Comparison of ENCODE assay signal across 16 cellular contexts in genomic region chr11:72838691-72839305, GRCh38. TPM values are rescaled to one million over a fixed set of nuclear protein-coding genes. Genes with fewer than 3 reads are reported as not detected.
DNase-seq lines count a peak whose midpoint lies in the region; ATAC-seq and TF ChIP-seq lines count a peak whose summit lies in the region.
"Had no signal": no experiment of that assay in that cellular context is flagged by ENCODE, and none has a peak within 500 bp of the region (broad histone marks: within the 10 kb centered on the region; RNA-seq: fewer than 3 reads in every experiment).

No MANE protein-coding gene starts in this region.

- no peak for DNase-seq in activated T-cell treated with anti-CD3 and anti-CD28 coated beads, Interleukin-2, amount 50 U/mL, for 72 hours
- no peak for DNase-seq in activated T-cell treated with anti-CD3 and anti-CD28 coated beads for 4 hours
- no peak for DNase-seq in T-helper 17 cell
- peak; percentile 37 for DNase-seq in fibroblast of pulmonary artery (ENCODE audit: low read depth)
- no peak for DNase-seq in left colon
- DNase-seq in OCI-M1 (lab: John Stamatoyannopoulos, UW), result no peak
- no peak for DNase-seq in NCI-H2171 treated with DMSO at 0.1 percent for 48 hours (lab: John Stamatoyannopoulos, UW)
- DNase-seq: activated CD4-positive, alpha-beta T cell treated with anti-CD3 and anti-CD28 coated beads, Interleukin-2, amount 50 U/mL, for 4 hours; hypothalamus; NCI-H748 treated with DMSO at 0.1 percent for 48 hours; PC-9; SK-N-SH; stimulated activated naive CD4-positive, alpha-beta T cell treated with Interleukin-2 at 50 U/mL for 16 hours; upper lobe of right lung had no signal

- no peaks in the 10 kb centered on the region for H3K9me3 Mint-ChIP-seq in activated T-cell treated with anti-CD3 and anti-CD28 coated beads, Interleukin-2, amount 50 U/mL, for 72 hours
- no peaks in the 10 kb centered on the region for H3K9me3 Mint-ChIP-seq in stimulated activated memory B cell treated with anti-CD40 and anti-IgM and Interleukin-4, amounts not matched to agents 10 μg/mL and 1 μg/mL and 100 μg/mL, for 72 hours

- ATAC-seq in activated T-cell treated with anti-CD3 and anti-CD28 coated beads, Interleukin-2, amount 50 U/mL, for 72 hours (replicated peaks in 1 of 2), result peak in 1 of 2 donors; percentile 38
- no peak for ATAC-seq in T-helper 17 cell
- ATAC-seq in stimulated activated memory B cell treated with anti-CD40 and anti-IgM and Interleukin-4, amounts not matched to agents 10 μg/mL and 1 μg/mL and 100 μg/mL, for 72 hours, result no peak
- ATAC-seq in left colon, result no peak
- ATAC-seq: A549, upper lobe of right lung had no signal

- no peak overlapping the region for H3K4me3 Mint-ChIP-seq in activated T-cell treated with anti-CD3 and anti-CD28 coated beads, Interleukin-2, amount 50 U/mL, for 72 hours
- H3K4me3 Mint-ChIP-seq in T-helper 17 cell, result no peak overlapping the region
- no peak overlapping the region for H3K4me3 Mint-ChIP-seq in stimulated activated memory B cell treated with anti-CD40 and anti-IgM and Interleukin-4, amounts not matched to agents 10 μg/mL and 1 μg/mL and 100 μg/mL, for 72 hours

- no peak for TF ChIP-seq CTCF in fibroblast of pulmonary artery (IDR thresholded peaks at IDR 0.05; ENCODE audit: low read length, missing control alignments)

- H3K27ac Mint-ChIP-seq in activated T-cell treated with anti-CD3 and anti-CD28 coated beads, Interleukin-2, amount 50 U/mL, for 72 hours, result peak overlapping the region; percentile 19
- peak overlapping the region; percentile 82 for H3K27ac Mint-ChIP-seq in T-helper 17 cell
- H3K27ac Mint-ChIP-seq in stimulated activated memory B cell treated with anti-CD40 and anti-IgM and Interleukin-4, amounts not matched to agents 10 μg/mL and 1 μg/mL and 100 μg/mL, for 72 hours, result peak overlapping the region; percentile 36

- peaks cover 17% of the 10 kb centered on the region for H3K4me1 Mint-ChIP-seq in activated T-cell treated with anti-CD3 and anti-CD28 coated beads, Interleukin-2, amount 50 U/mL, for 72 hours (ENCODE audit: low read depth)
- peaks cover 18% of the 10 kb centered on the region for H3K4me1 Mint-ChIP-seq in T-helper 17 cell
- H3K4me1 Mint-ChIP-seq in stimulated activated memory B cell treated with anti-CD40 and anti-IgM and Interleukin-4, amounts not matched to agents 10 μg/mL and 1 μg/mL and 100 μg/mL, for 72 hours, result peaks cover 5% of the 10 kb centered on the region

- no peaks in the 10 kb centered on the region for H3K27me3 Mint-ChIP-seq in activated T-cell treated with anti-CD3 and anti-CD28 coated beads, Interleukin-2, amount 50 U/mL, for 72 hours (ENCODE audit: low read depth)
- no peaks in the 10 kb centered on the region for H3K27me3 Mint-ChIP-seq in T-helper 17 cell
- H3K27me3 Mint-ChIP-seq in stimulated activated memory B cell treated with anti-CD40 and anti-IgM and Interleukin-4, amounts not matched to agents 10 μg/mL and 1 μg/mL and 100 μg/mL, for 72 hours, result no peaks in the 10 kb centered on the region

- no peak overlapping the region for H3K4me3 ChIP-seq in fibroblast of pulmonary artery (replicated peaks; ENCODE audit: low read depth, low read length)
- H3K4me3 ChIP-seq: A549, PC-9, upper lobe of right lung had no signal

- intact Hi-C loops in left colon (cut with DNase I, micrococcal nuclease), result loop anchor here in 1 of 2 donors (10.0 kb wide), 1 partner anchor 336 kb away; no protein-coding TSS in a partner anchor

- peaks cover 0 to 2% of the 10 kb centered on the region in 2 donors for H3K36me3 Mint-ChIP-seq in activated T-cell treated with anti-CD3 and anti-CD28 coated beads, Interleukin-2, amount 50 U/mL, for 72 hours (ENCODE audit: insufficient read depth in 2 of 2)
- peaks cover 9% of the 10 kb centered on the region for H3K36me3 Mint-ChIP-seq in T-helper 17 cell (ENCODE audit: low read depth)
- peaks cover 46% of the 10 kb centered on the region for H3K36me3 Mint-ChIP-seq in stimulated activated memory B cell treated with anti-CD40 and anti-IgM and Interleukin-4, amounts not matched to agents 10 μg/mL and 1 μg/mL and 100 μg/mL, for 72 hours

- no peaks in the 10 kb centered on the region for H3K9me3 ChIP-seq in T-helper 17 cell (ENCODE audit: control insufficient read depth, low read length, poor library complexity, severe bottlenecking)
- H3K9me3 ChIP-seq: A549, SK-N-SH, upper lobe of right lung had no signal

RNA-seq across cellular contexts. Expression of gene ATG16L2, which starts 24.6 kb away (rescaled TPM):
- total RNA-seq in activated T-cell treated with anti-CD3 and anti-CD28 coated beads, Interleukin-2, amount 50 U/mL, for 72 hours, result 10 to 100 TPM; 55.8 to 56.0 TPM
- 100 to 1,000 TPM in 1 of 2 donors, 10 to 100 TPM in 1; 95.4 to 121 TPM for total RNA-seq in T-helper 17 cell
- total RNA-seq in left colon, result 10 to 100 TPM; 44.4 to 54.2 TPM

RNA-seq across cellular contexts. Expression of gene STARD10, which starts 45.0 kb away (rescaled TPM):
- 10 to 100 TPM; 31.9 to 41.3 TPM for total RNA-seq in activated T-cell treated with anti-CD3 and anti-CD28 coated beads, Interleukin-2, amount 50 U/mL, for 72 hours
- 10 to 100 TPM; 12.9 to 17.7 TPM for total RNA-seq in T-helper 17 cell
- total RNA-seq in left colon, result 100 to 1,000 TPM; 417 to 464 TPM

Comparison
In these comparisons a context has a peak if more than half of its experiments do, and no peak if none do; other contexts are left out.
1. H3K27ac Mint-ChIP-seq: peak in every context shown above with its lines; median percentile 82 in T-helper 17 cell; 36 in stimulated activated memory B cell treated with anti-CD40 and anti-IgM and Interleukin-4, amounts not matched to agents 10 μg/mL and 1 μg/mL and 100 μg/mL, for 72 hours; 19 in activated T-cell treated with anti-CD3 and anti-CD28 coated beads, Interleukin-2, amount 50 U/mL, for 72 hours.
2. RNA of gene STARD10, which starts 45.0 kb away (total RNA-seq): 417 to 464 TPM in left colon; 31.9 to 41.3 TPM in activated T-cell treated with anti-CD3 and anti-CD28 coated beads, Interleukin-2, amount 50 U/mL, for 72 hours and 12.9 to 17.7 TPM in T-helper 17 cell; every median in the first group is over 4 times any median in the second.